Comparison of ENCODE assay signal across 7 cellular contexts in the genomic region with DNA sequence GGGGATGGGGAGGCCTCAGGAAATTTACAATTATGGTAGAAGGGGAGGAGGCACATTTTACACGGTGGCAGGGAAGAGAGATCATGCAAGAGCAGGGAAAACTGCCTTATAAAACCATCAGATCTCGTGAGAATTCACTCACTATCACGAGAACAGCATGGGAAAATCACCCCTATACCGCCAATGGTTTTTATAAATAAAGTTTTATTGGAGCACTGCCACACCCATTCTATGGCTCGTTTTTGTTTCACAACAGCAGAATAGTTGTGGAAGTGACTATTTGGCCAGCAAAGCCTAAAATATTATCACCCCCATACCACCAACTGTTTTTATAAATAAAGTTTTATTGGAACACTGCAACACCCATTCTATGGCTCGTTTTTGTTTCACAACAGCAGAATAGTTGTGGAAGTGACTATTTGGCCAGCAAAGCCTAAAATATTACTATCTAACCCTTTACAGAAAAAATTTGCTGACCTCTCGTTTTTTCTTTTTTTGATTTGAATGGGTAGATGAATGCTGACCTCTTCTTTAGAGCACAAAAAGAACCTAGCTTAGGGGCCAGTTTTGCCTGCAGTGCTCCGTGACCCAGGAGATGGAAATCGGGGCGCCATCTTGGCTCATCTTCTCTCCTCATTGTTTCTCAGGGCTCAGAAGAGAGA.
"Had no signal": no experiment of that assay in that cellular context is flagged by ENCODE, and none has a peak within 500 bp of the region (broad histone marks: within the 10 kb centered on the region; RNA-seq: fewer than 3 reads in every experiment).

No MANE protein-coding gene starts in this region.

- ATAC-seq: GM23338 had no signal

- H2AFZ ChIP-seq: GM23338 had no signal

- FAIRE-seq: H1, H54 had no signal

- DNase-seq: H9, HCEC 1CT, KG1 had no signal

- H3K4me3 ChIP-seq: GM23338 had no signal

- H3K4me2 ChIP-seq: GM23338 had no signal

- H3K27ac ChIP-seq: HL-60 had no signal
